Comparison of ENCODE assay signal across 8 cellular contexts in genomic region chr6:30782425-30783014, GRCh38. TPM values are rescaled to one million over a fixed set of nuclear protein-coding genes. Genes with fewer than 3 reads are reported as not detected.
DNase-seq lines count a peak whose midpoint lies in the region; ATAC-seq, FAIRE-seq and TF ChIP-seq lines count a peak whose summit lies in the region.

No MANE protein-coding gene starts in this region.

- H3K4me1 ChIP-seq in astrocyte (ENCODE audit: insufficient read depth, low read length) (peaks cover 52% of the 10 kb centered on the region), lower lobe of right lung (peaks cover 59% of the 10 kb centered on the region), urinary bladder (ENCODE audit: insufficient read depth) (no peaks in the 10 kb centered on the region)

- no peaks in the 10 kb centered on the region for H3K9me3 Mint-ChIP-seq in activated naive CD4-positive, alpha-beta T cell treated with anti-CD3 and anti-CD28 coated beads for 36 hours
- H3K9me3 Mint-ChIP-seq in astrocyte (ENCODE audit: unreplicated experiment): no peaks in the 10 kb centered on the region

- FAIRE-seq in astrocyte (lab: Jason Lieb, UNC): no peak

- H3K27ac Mint-ChIP-seq in activated naive CD4-positive, alpha-beta T cell treated with anti-CD3 and anti-CD28 coated beads for 36 hours: peak overlapping the region; percentile 76
- peak overlapping the region; percentile 100 for H3K27ac Mint-ChIP-seq in astrocyte (ENCODE audit: unreplicated experiment)

- H3K27ac ChIP-seq in astrocyte (ENCODE audit: low read depth, low read length) (peak overlapping the region; percentile 97), lower lobe of right lung (peak overlapping the region; percentile 88), urinary bladder (ENCODE audit: low read depth) (peak overlapping the region; percentile 68)

- no peak overlapping the region for H2AFZ ChIP-seq in astrocyte (ENCODE audit: low read depth, low read length)

- ATAC-seq in lower lobe of right lung (no peak), HG02642 (IDR thresholded peaks at IDR 0.05; ENCODE audit: poor library complexity, unreplicated experiment) (no peak)

- no peaks in the 10 kb centered on the region for H3K9me3 ChIP-seq in astrocyte (ENCODE audit: insufficient read depth, low read depth, low read length)
- no peaks in the 10 kb centered on the region for H3K9me3 ChIP-seq in lower lobe of right lung

- CTCF ChIA-PET in activated naive CD4-positive, alpha-beta T cell treated with anti-CD3 and anti-CD28 coated beads for 36 hours (lab: Charles Lee): interaction anchor here (0.9 to 1.3 kb wide), 4 partner anchors 9 to 38 kb away, joined by 3 to 4 read pairs (median 3); partner anchors contain the start of gene IER3

- peak overlapping the region; percentile 31 for H3K4me3 ChIP-seq in astrocyte (ENCODE audit: insufficient read depth, low read depth, low read length)
- no peak overlapping the region for H3K4me3 ChIP-seq in lower lobe of right lung
- no peak overlapping the region for H3K4me3 ChIP-seq in urinary bladder (ENCODE audit: low read depth, low read length)
- H3K4me3 ChIP-seq in lower leg skin (ENCODE audit: low read depth, poor library complexity, severe bottlenecking): no peak overlapping the region

- peak overlapping the region; percentile 56 for H3K4me3 Mint-ChIP-seq in activated naive CD4-positive, alpha-beta T cell treated with anti-CD3 and anti-CD28 coated beads for 36 hours
- H3K4me3 Mint-ChIP-seq in astrocyte (ENCODE audit: unreplicated experiment): peak overlapping the region; percentile 62

- H3K79me2 ChIP-seq in astrocyte (ENCODE audit: insufficient read depth, low read length): no peaks in the 10 kb centered on the region

- DNase-seq in activated naive CD4-positive, alpha-beta T cell treated with anti-CD3 and anti-CD28 coated beads for 36 hours: no peak
- DNase-seq in activated naive CD4-positive, alpha-beta T cell treated with Interleukin-2 at 50 U/mL for 16 hours: no peak
- DNase-seq in astrocyte (ENCODE audit: low read depth) (peak; percentile 72), lower lobe of right lung (no peak), lower leg skin (ENCODE audit: low spot score in 2 of 2) (no peak), GM10266 (ENCODE audit: extremely low spot score) (no peak)

- H4K20me1 ChIP-seq in astrocyte (ENCODE audit: insufficient read depth, low read length): no peaks in the 10 kb centered on the region

- no peak for TF ChIP-seq POLR2A in lower leg skin (IDR thresholded peaks at IDR 0.05)

- H3K27me3 Mint-ChIP-seq in activated naive CD4-positive, alpha-beta T cell treated with anti-CD3 and anti-CD28 coated beads for 36 hours (ENCODE audit: low read depth): no peaks in the 10 kb centered on the region
- peaks cover 3% of the 10 kb centered on the region for H3K27me3 Mint-ChIP-seq in astrocyte (ENCODE audit: low read depth, unreplicated experiment)

- H3K36me3 Mint-ChIP-seq in activated naive CD4-positive, alpha-beta T cell treated with anti-CD3 and anti-CD28 coated beads for 36 hours (ENCODE audit: low read depth): no peaks in the 10 kb centered on the region
- H3K36me3 Mint-ChIP-seq in astrocyte (ENCODE audit: low read depth, unreplicated experiment): no peaks in the 10 kb centered on the region

- H3K9ac ChIP-seq in astrocyte (ENCODE audit: low read length): peak overlapping the region; percentile 82

- intact Hi-C loops in activated naive CD4-positive, alpha-beta T cell treated with anti-CD3 and anti-CD28 coated beads for 36 hours (cut with micrococcal nuclease): loop anchor here (5.0 kb wide), 1 partner anchor 40 kb away; the partner anchor contains the start of genes FLOT1 and IER3
- intact Hi-C loops in lower lobe of right lung (cut with DNase I) (no loop called here), lower leg skin (cut with DNase I; ENCODE audit: low total_unique reads) (no loop called here)

- H3K4me2 ChIP-seq in astrocyte (ENCODE audit: low read length): peak overlapping the region; percentile 74

- H3K27me3 ChIP-seq in astrocyte (ENCODE audit: insufficient read depth, low read length): no peaks in the 10 kb centered on the region
- no peaks in the 10 kb centered on the region for H3K27me3 ChIP-seq in lower lobe of right lung (ENCODE audit: low read depth)

- H3K36me3 ChIP-seq in astrocyte (ENCODE audit: insufficient read depth, low read length): no peaks in the 10 kb centered on the region
- H3K36me3 ChIP-seq in lower lobe of right lung: no peaks in the 10 kb centered on the region
- no peaks in the 10 kb centered on the region for H3K36me3 ChIP-seq in urinary bladder (ENCODE audit: insufficient read depth)

- TF ChIP-seq CTCF in astrocyte (IDR thresholded peaks at IDR 0.05; ENCODE audit: insufficient read depth, low read depth, low read length): no peak
- no peak for TF ChIP-seq CTCF in lower lobe of right lung (IDR thresholded peaks at IDR 0.05)
- no peak for TF ChIP-seq CTCF in lower leg skin (IDR thresholded peaks at IDR 0.05)
- no peak for TF ChIP-seq CTCF in GM10266 (IDR thresholded peaks at IDR 0.05; ENCODE audit: control insufficient read depth, insufficient read depth, low read depth, missing control alignments)

- peaks cover 59% of the 10 kb centered on the region for H3K4me1 Mint-ChIP-seq in activated naive CD4-positive, alpha-beta T cell treated with anti-CD3 and anti-CD28 coated beads for 36 hours (ENCODE audit: low read depth)
- peaks cover 50% of the 10 kb centered on the region for H3K4me1 Mint-ChIP-seq in astrocyte (ENCODE audit: low read depth, unreplicated experiment)

RNA-seq across cellular contexts. Expression of gene IER3, which starts 38.2 kb away (rescaled TPM):
- total RNA-seq in activated naive CD4-positive, alpha-beta T cell treated with anti-CD3 and anti-CD28 coated beads for 36 hours: 10 to 100 TPM; 32.2 to 34.0 TPM
- total RNA-seq in astrocyte (216 and 221 TPM in 2 replicates), lower lobe of right lung (18.0 TPM), urinary bladder (4.8 TPM), lower leg skin (10 to 100 TPM; 20.9 to 56.5 (median 33.3) TPM)
- polyA plus RNA-seq in urinary bladder: 71.9 TPM

RNA-seq across cellular contexts. Expression of gene FLOT1, which starts 40.0 kb away (rescaled TPM):
- total RNA-seq in activated naive CD4-positive, alpha-beta T cell treated with anti-CD3 and anti-CD28 coated beads for 36 hours: 100 to 1,000 TPM; 162 to 173 TPM
- 77.6 and 85.2 TPM in 2 replicates for total RNA-seq in astrocyte
- 151 TPM for total RNA-seq in lower lobe of right lung
- 40.0 TPM for total RNA-seq in urinary bladder
- polyA plus RNA-seq in urinary bladder: 298 TPM
- 10 to 100 TPM; 40.2 to 64.1 (median 42.5) TPM for total RNA-seq in lower leg skin
